In the genomic region with DNA sequence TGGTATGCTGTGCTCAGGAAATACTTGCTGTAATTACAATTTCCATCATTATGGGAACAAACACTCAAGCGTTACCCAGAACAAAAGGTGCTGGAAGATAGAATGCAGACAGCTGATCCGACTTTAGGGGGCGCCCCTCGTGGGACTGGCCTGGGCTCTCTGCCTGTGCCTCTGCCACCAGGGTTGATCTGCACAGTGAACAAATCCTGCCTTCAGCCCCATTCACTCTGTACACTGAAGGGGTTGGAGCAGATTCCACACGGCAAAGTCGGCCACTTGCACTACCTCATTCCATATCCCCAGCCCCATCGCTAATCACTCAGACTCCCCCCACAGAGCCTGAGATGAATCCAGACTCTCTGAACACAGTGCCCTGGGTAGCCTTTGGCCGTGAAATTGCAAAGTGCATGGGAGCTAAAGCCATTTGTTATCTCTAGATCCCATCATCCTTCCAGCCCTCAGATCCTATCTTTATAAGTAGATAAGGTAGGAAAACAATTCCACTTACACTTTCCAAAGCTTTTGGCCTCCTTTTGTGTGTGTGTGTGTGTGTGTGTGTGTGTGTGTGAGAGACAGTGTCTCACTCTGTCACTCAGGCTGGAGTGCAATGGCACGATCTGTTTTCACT, we compare ENCODE assay signal across 8 cellular contexts.
DNase-seq lines count a peak whose midpoint lies in the region; ATAC-seq, FAIRE-seq and TF ChIP-seq lines count a peak whose summit lies in the region.

No MANE protein-coding gene starts in this region.

- peaks cover 6% of the 10 kb centered on the region for H3K4me1 Mint-ChIP-seq in nephron progenitor cell

- BruUV-seq in K562 (replicated peaks; lab: Mats Ljungman, UMichigan): no TSS peak

- CTCF ChIA-PET in K562 (lab: Yijun Ruan, JAX; ENCODE audit: low intra/inter-chr PET ratio): no interaction called here

- H3K36me3 ChIP-seq in K562 (ENCODE audit: control insufficient read depth, insufficient read depth, low read length): no peaks in the 10 kb centered on the region

- TF ChIP-seq POLR2A in K562 (conservative IDR thresholded peaks at IDR 0.05): no peak

- no peak overlapping the region for H3K27ac Mint-ChIP-seq in nephron progenitor cell

- H3K79me2 ChIP-seq in K562 (ENCODE audit: control insufficient read depth, insufficient read depth, low read length): no peaks in the 10 kb centered on the region

- ATAC-seq in K562: peak; percentile 76

- TF ChIP-seq CTCF in K562 (IDR thresholded peaks at IDR 0.05 in 2 of 3, conservative IDR thresholded peaks at IDR 0.05 in 1 of 3; ENCODE audit: insufficient read depth in 2 of 3, low read depth in 1 of 3, low read length in 3 of 3) (peak; percentile 43 to 57 (median 50); a peak in 5 of 6 replicates), nephron progenitor cell (IDR thresholded peaks at IDR 0.05) (peak; percentile 17)

- H2AFZ ChIP-seq in K562 (ENCODE audit: low read depth, low read length): no peak overlapping the region

- H4K20me1 ChIP-seq in K562 (replicated peaks; ENCODE audit: control insufficient read depth, insufficient read depth, low read length): no peaks in the 10 kb centered on the region

- H3K9me3 Mint-ChIP-seq in nephron progenitor cell: peaks cover 2% of the 10 kb centered on the region

- peak in 1 of 2 experiments; percentile 37; a peak in 2 of 4 replicates for TF ChIP-seq RAD21 in K562 (CRISPR knock-in tag; conservative IDR thresholded peaks at IDR 0.05 in 1 of 2, IDR thresholded peaks at IDR 0.05 in 1 of 2)

- in situ Hi-C loops in K562 (cut with MboI): no loop called here

- POLR2A ChIA-PET in K562 (lab: Yijun Ruan, JAX): interaction anchor here (0.7 to 0.9 kb wide), 2 partner anchors 17 to 716 kb away, joined by 3 to 4 read pairs; no protein-coding TSS in a partner anchor

- H3K27me3 ChIP-seq in K562 (ENCODE audit: control insufficient read depth in 2 of 2, insufficient read depth in 2 of 2, low read length in 2 of 2): no peaks in the 10 kb centered on the region; a peak in 1 of 5 replicates

- FAIRE-seq in K562 (lab: Jason Lieb, UNC): no peak

- intact Hi-C loops in K562 (cut with micrococcal nuclease): loop anchor here (1.0 kb wide), 1 partner anchor 122 kb away; a partner anchor contains a TSS

- no peak overlapping the region for H3K9ac ChIP-seq in K562 (ENCODE audit: insufficient read depth in 1 of 2, low read depth in 2 of 2, low read length in 2 of 2)

- no peak overlapping the region for H3K27ac ChIP-seq in K562 (ENCODE audit: extremely low read depth, low read depth, low read length)

- 49% methylated on average over 3 of the region's 9 CpGs for WGBS in K562 (ENCODE audit: insufficient coverage, low coverage, missing lambda C conversion rate)

- DNase-seq in NCI-H82 (lab: John Stamatoyannopoulos, UW): peak; percentile 49
- no peak for DNase-seq in NCI-H82 treated with DMSO at 0.1 percent for 48 hours (lab: John Stamatoyannopoulos, UW; ENCODE audit: unreplicated experiment)
- DNase-seq in HuH-7 (ENCODE audit: low spot score): peak; percentile 55
- DNase-seq in K562 (ENCODE audit: extremely low read depth in 1 of 4, low spot score in 3 of 4): peak in 2 of 4 experiments; percentile 19 to 25
- DNase-seq in nephron progenitor cell: peak; percentile 22
- DNase-seq in NCI-H524 treated with DMSO at 0.1 percent for 48 hours (lab: John Stamatoyannopoulos, UW): no peak
- DNase-seq in T-helper 1 cell: no peak
- no peak for DNase-seq in foreskin melanocyte

- no peaks in the 10 kb centered on the region for H3K9me3 ChIP-seq in K562 (replicated peaks; ENCODE audit: control insufficient read depth, insufficient read depth, low read depth, low read length)

- no peak overlapping the region for H3K4me3 ChIP-seq in K562

- peaks cover 23% of the 10 kb centered on the region for H3K27me3 Mint-ChIP-seq in nephron progenitor cell (ENCODE audit: low read depth, poor library complexity)

- H3K36me3 Mint-ChIP-seq in nephron progenitor cell (ENCODE audit: low read depth): no peaks in the 10 kb centered on the region

- no peak for TF ChIP-seq EP300 in K562 (IDR thresholded peaks at IDR 0.05; ENCODE audit: low read length)

- H3K4me1 ChIP-seq in K562 (replicated peaks in 1 of 2; ENCODE audit: control insufficient read depth in 2 of 2, insufficient read depth in 2 of 2, low read length in 2 of 2): peaks cover 0 to 3% of the 10 kb centered on the region in 2 experiments; a peak in 2 of 5 replicates

- no peaks in the 10 kb centered on the region for H3K9me1 ChIP-seq in K562 (ENCODE audit: control insufficient read depth, insufficient read depth, low read length)

- H3K4me3 Mint-ChIP-seq in nephron progenitor cell: no peak overlapping the region

- no peak overlapping the region for H3K4me2 ChIP-seq in K562 (ENCODE audit: insufficient read depth, low read length)

TF ChIP-seq in K562, 482 proteins besides CTCF, POLR2A, EP300 and RAD21:
- TF ChIP-seq JUND (IDR thresholded peaks at IDR 0.05; ENCODE audit: borderline replicate concordance, low read depth, low read length): no peak
- TF ChIP-seq JUND (tag; IDR thresholded peaks at IDR 0.05; ENCODE audit: borderline replicate concordance, low read depth, low read length): no peak
- TF ChIP-seq, protein P1, sequence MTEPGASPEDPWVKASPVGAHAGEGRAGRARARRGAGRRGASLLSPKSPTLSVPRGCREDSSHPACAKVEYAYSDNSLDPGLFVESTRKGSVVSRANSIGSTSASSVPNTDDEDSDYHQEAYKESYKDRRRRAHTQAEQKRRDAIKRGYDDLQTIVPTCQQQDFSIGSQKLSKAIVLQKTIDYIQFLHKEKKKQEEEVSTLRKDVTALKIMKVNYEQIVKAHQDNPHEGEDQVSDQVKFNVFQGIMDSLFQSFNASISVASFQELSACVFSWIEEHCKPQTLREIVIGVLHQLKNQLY (CRISPR knock-in tag; conservative IDR thresholded peaks at IDR 0.05): no peak
- no peak for TF ChIP-seq RBM22 (IDR thresholded peaks at IDR 0.05; ENCODE audit: low read depth, low read length, poor library complexity, severe bottlenecking)
- no peak for TF ChIP-seq SMAD2 (IDR thresholded peaks at IDR 0.05; ENCODE audit: low read depth, low read length)
- no peak for TF ChIP-seq ZNF561 (CRISPR knock-in tag; conservative IDR thresholded peaks at IDR 0.05)
- TF ChIP-seq LARP7 (IDR thresholded peaks at IDR 0.05): no peak
- TF ChIP-seq, protein P2, sequence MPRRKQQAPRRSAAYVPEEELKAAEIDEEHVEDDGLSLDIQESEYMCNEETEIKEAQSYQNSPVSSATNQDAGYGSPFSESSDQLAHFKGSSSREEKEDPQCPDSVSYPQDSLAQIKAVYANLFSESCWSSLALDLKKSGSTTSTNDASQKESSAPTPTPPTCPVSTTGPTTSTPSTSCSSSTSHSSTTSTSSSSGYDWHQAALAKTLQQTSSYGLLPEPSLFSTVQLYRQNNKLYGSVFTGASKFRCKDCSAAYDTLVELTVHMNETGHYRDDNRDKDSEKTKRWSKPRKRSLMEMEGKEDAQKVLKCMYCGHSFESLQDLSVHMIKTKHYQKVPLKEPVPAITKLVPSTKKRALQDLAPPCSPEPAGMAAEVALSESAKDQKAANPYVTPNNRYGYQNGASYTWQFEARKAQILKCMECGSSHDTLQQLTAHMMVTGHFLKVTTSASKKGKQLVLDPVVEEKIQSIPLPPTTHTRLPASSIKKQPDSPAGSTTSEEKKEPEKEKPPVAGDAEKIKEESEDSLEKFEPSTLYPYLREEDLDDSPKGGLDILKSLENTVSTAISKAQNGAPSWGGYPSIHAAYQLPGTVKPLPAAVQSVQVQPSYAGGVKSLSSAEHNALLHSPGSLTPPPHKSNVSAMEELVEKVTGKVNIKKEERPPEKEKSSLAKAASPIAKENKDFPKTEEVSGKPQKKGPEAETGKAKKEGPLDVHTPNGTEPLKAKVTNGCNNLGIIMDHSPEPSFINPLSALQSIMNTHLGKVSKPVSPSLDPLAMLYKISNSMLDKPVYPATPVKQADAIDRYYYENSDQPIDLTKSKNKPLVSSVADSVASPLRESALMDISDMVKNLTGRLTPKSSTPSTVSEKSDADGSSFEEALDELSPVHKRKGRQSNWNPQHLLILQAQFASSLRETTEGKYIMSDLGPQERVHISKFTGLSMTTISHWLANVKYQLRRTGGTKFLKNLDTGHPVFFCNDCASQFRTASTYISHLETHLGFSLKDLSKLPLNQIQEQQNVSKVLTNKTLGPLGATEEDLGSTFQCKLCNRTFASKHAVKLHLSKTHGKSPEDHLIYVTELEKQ (CRISPR knock-in tag; IDR thresholded peaks at IDR 0.05): no peak
- no peak for TF ChIP-seq NCOR1 (IDR thresholded peaks at IDR 0.05)
- no peak for TF ChIP-seq SLC30A9 (CRISPR knock-in tag; IDR thresholded peaks at IDR 0.05)
- no peak for TF ChIP-seq HNRNPK (IDR thresholded peaks at IDR 0.05; ENCODE audit: low read depth, low read length, poor library complexity, severe bottlenecking)
- no peak for TF ChIP-seq IRF2 (CRISPR knock-in tag; IDR thresholded peaks at IDR 0.05)
- TF ChIP-seq L3MBTL2 (IDR thresholded peaks at IDR 0.05): no peak
- TF ChIP-seq, protein P3, sequence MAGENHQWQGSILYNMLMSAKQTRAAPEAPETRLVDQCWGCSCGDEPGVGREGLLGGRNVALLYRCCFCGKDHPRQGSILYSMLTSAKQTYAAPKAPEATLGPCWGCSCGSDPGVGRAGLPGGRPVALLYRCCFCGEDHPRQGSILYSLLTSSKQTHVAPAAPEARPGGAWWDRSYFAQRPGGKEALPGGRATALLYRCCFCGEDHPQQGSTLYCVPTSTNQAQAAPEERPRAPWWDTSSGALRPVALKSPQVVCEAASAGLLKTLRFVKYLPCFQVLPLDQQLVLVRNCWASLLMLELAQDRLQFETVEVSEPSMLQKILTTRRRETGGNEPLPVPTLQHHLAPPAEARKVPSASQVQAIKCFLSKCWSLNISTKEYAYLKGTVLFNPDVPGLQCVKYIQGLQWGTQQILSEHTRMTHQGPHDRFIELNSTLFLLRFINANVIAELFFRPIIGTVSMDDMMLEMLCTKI (IDR thresholded peaks at IDR 0.05; ENCODE audit: partially characterized antibody): no peak
- no peak for TF ChIP-seq NFE2L1 (tag; IDR thresholded peaks at IDR 0.05; ENCODE audit: borderline replicate concordance, low read depth)
TF ChIP-seq in K562: peak in this region for 0.

Comparison
In these comparisons a context has a peak if more than half of its experiments do, and no peak if none do; other contexts are left out.
1. DNase-seq: peak in NCI-H82 (single experiment), HuH-7 (single experiment) and nephron progenitor cell (single experiment); none in NCI-H82 treated with DMSO at 0.1 percent for 48 hours (single experiment), NCI-H524 treated with DMSO at 0.1 percent for 48 hours (single experiment), T-helper 1 cell (0 of 5) and foreskin melanocyte (single experiment).